In genomic region chr12:121288158-121288848, GRCh38 we compare ENCODE assay signal across 14 cellular contexts. TPM values are rescaled to one million over a fixed set of nuclear protein-coding genes. Genes with fewer than 3 reads are reported as not detected.
A peak's percentile ranks its signal among the peaks of the same experiment; 100 is the strongest.
DNase-seq lines count a peak whose midpoint lies in the region; ATAC-seq, FAIRE-seq and TF ChIP-seq lines count a peak whose summit lies in the region.
"Had no signal": no experiment of that assay in that cellular context is flagged by ENCODE, and none has a peak within 500 bp of the region (broad histone marks: within the 10 kb centered on the region; RNA-seq: fewer than 3 reads in every experiment).

No MANE protein-coding gene starts in this region.

- no peak overlapping the region for H3K14ac ChIP-seq in H9 (ENCODE audit: insufficient read depth, low read length)

- no peak overlapping the region for H3K23ac ChIP-seq in H9 (ENCODE audit: insufficient read length, low read depth, low read length)

- H3K79me2 ChIP-seq in H9 (ENCODE audit: insufficient read depth, low read length), result no peaks in the 10 kb centered on the region
- peaks cover 6% of the 10 kb centered on the region for H3K79me2 ChIP-seq in astrocyte (ENCODE audit: insufficient read depth, low read length)

- no CpG with 5 or more reads among the region's 10 CpGs for WGBS in H9 (ENCODE audit: extremely low coverage, insufficient read length, low lambda C conversion rate)

- H3K4me3 Mint-ChIP-seq in H9, result peak overlapping the region in 1 of 2 experiments; percentile 66; a peak in 2 of 5 replicates
- peak overlapping the region; percentile 54 for H3K4me3 Mint-ChIP-seq in astrocyte (ENCODE audit: unreplicated experiment)
- H3K4me3 Mint-ChIP-seq in neural crest cell, result no peak overlapping the region
- H3K4me3 Mint-ChIP-seq in natural killer cell, result no peak overlapping the region
- H3K4me3 Mint-ChIP-seq: activated CD4-positive, alpha-beta T cell treated with anti-CD3 and anti-CD28 coated beads, Interleukin-2, amount 10 ng/mL, durations not matched to agents 24 days and 14 days had no signal

- no peaks in the 10 kb centered on the region for H3K27me3 ChIP-seq in BLaER1 treated with 17β-estradiol and CSF1 and Interleukin-3, amounts not matched to agents 10 nM and 100 nM
- H3K27me3 ChIP-seq in H9 (ENCODE audit: insufficient read depth, low read length) (no peaks in the 10 kb centered on the region), astrocyte (ENCODE audit: insufficient read depth, low read length) (no peaks in the 10 kb centered on the region), colonic mucosa (no peaks in the 10 kb centered on the region), Peyer's patch (no peaks in the 10 kb centered on the region)
- H3K27me3 ChIP-seq: BE2C had no signal

- H3K4me3 ChIP-seq in BLaER1 treated with 17β-estradiol and CSF1 and Interleukin-3, amounts not matched to agents 10 nM and 100 nM, result peak overlapping the region in 1 of 10 experiments; percentile 23; a peak in 1 of 20 replicates
- H3K4me3 ChIP-seq in astrocyte (ENCODE audit: insufficient read depth, low read depth, low read length) (no peak overlapping the region), colonic mucosa (no peak overlapping the region), Peyer's patch (no peak overlapping the region)

- H3K79me1 ChIP-seq in H9 (ENCODE audit: insufficient read depth, low read depth, low read length, poor library complexity, severe bottlenecking), result peaks cover 4% of the 10 kb centered on the region

- H3K4me1 ChIP-seq in BLaER1 treated with 17β-estradiol and CSF1 and Interleukin-3, amounts not matched to agents 10 nM and 100 nM, result peaks cover 36 to 66% (median 55%) of the 10 kb centered on the region in 10 experiments
- H3K4me1 ChIP-seq in H9 (ENCODE audit: insufficient read depth, low read length) (no peaks in the 10 kb centered on the region; the same call in 1 of the 2 replicates), astrocyte (ENCODE audit: insufficient read depth, low read length) (no peaks in the 10 kb centered on the region), colonic mucosa (no peaks in the 10 kb centered on the region), Peyer's patch (peaks cover 0 to 8% (median 0%) of the 10 kb centered on the region in 4 donors)
- H3K4me1 ChIP-seq: BE2C had no signal

- intact Hi-C loops in colonic mucosa (cut with DNase I) (no loop called here), natural killer cell (cut with micrococcal nuclease) (no loop called here)

- TF ChIP-seq POLR2A in Peyer's patch (IDR thresholded peaks at IDR 0.05), result no peak

- H4K5ac ChIP-seq in H9 (ENCODE audit: insufficient read length, low read depth, low read length), result no peak overlapping the region

- no peak overlapping the region for H2BK5ac ChIP-seq in H9 (ENCODE audit: insufficient read length, low read length)

- no peak for FAIRE-seq in astrocyte (lab: Jason Lieb, UNC)
- FAIRE-seq: G401.6 had no signal

- H2BK12ac ChIP-seq in H9 (ENCODE audit: insufficient read length, low read depth, low read length), result no peak overlapping the region

- no peaks in the 10 kb centered on the region for H3K23me2 ChIP-seq in H9 (ENCODE audit: insufficient read length, low read depth, low read length, poor library complexity, severe bottlenecking)

- peak overlapping the region; percentile 28 to 85 (median 73); a peak in 21 of 22 replicates for H3K4me2 ChIP-seq in BLaER1 treated with 17β-estradiol and CSF1 and Interleukin-3, amounts not matched to agents 10 nM and 100 nM
- H3K4me2 ChIP-seq in H9 (ENCODE audit: insufficient read depth, insufficient read length, low read length) (no peak overlapping the region), astrocyte (ENCODE audit: low read length) (no peak overlapping the region)

- H3K9me3 Mint-ChIP-seq in H9 (no peaks in the 10 kb centered on the region), astrocyte (ENCODE audit: unreplicated experiment) (no peaks in the 10 kb centered on the region), neural crest cell (no peaks in the 10 kb centered on the region), natural killer cell (no peaks in the 10 kb centered on the region)
- H3K9me3 Mint-ChIP-seq: activated CD4-positive, alpha-beta T cell treated with anti-CD3 and anti-CD28 coated beads, Interleukin-2, amount 10 ng/mL, durations not matched to agents 24 days and 14 days had no signal

- no peak overlapping the region for H3T11ph ChIP-seq in H9 (ENCODE audit: low read length)

- no peak overlapping the region for H2BK120ac ChIP-seq in H9 (ENCODE audit: low read depth, low read length, poor library complexity, severe bottlenecking)

- H3K36me3 Mint-ChIP-seq in H9 (ENCODE audit: insufficient read depth in 1 of 3, low read depth in 3 of 3) (peaks cover 7 to 20% (median 12%) of the 10 kb centered on the region in 3 experiments; a peak in 6 of 7 replicates), astrocyte (ENCODE audit: low read depth, unreplicated experiment) (peaks cover 10% of the 10 kb centered on the region), neural crest cell (ENCODE audit: low read depth) (peaks cover 4% of the 10 kb centered on the region), natural killer cell (no peaks in the 10 kb centered on the region)

- peaks cover 12 to 93% (median 71%) of the 10 kb centered on the region in 11 experiments for H3K36me3 ChIP-seq in BLaER1 treated with 17β-estradiol and CSF1 and Interleukin-3, amounts not matched to agents 10 nM and 100 nM
- peaks cover 2% of the 10 kb centered on the region for H3K36me3 ChIP-seq in astrocyte (ENCODE audit: insufficient read depth, low read length)
- no peaks in the 10 kb centered on the region for H3K36me3 ChIP-seq in colonic mucosa
- peaks cover 0 to 17% (median 0%) of the 10 kb centered on the region in 3 donors for H3K36me3 ChIP-seq in Peyer's patch

- DNase-seq in H9, result no peak
- DNase-seq in astrocyte (ENCODE audit: low read depth), result no peak
- no peak for DNase-seq in neural crest cell (ENCODE audit: low read depth, low spot score)
- no peak for DNase-seq in NCI-H774 (lab: John Stamatoyannopoulos, UW)
- no peak for DNase-seq in colonic mucosa
- no peak for DNase-seq in Peyer's patch
- no peak for DNase-seq in natural killer cell
- DNase-seq: activated CD4-positive, alpha-beta T cell treated with anti-CD3 and anti-CD28 coated beads, Interleukin-2, amount 10 ng/mL, durations not matched to agents 24 days and 14 days; BE2C; cortex of kidney; NCI-H1436; NCI-H69 had no signal

- H3K27me3 Mint-ChIP-seq in H9 (ENCODE audit: low read depth) (no peaks in the 10 kb centered on the region), astrocyte (ENCODE audit: low read depth, unreplicated experiment) (no peaks in the 10 kb centered on the region), neural crest cell (ENCODE audit: low read depth) (no peaks in the 10 kb centered on the region), natural killer cell (ENCODE audit: low read depth in 2 of 2) (no peaks in the 10 kb centered on the region)
- H3K27me3 Mint-ChIP-seq: activated CD4-positive, alpha-beta T cell treated with anti-CD3 and anti-CD28 coated beads, Interleukin-2, amount 10 ng/mL, durations not matched to agents 24 days and 14 days had no signal

- peak overlapping the region; percentile 31 to 85 (median 62); a peak in 3 of 7 replicates for H3K27ac Mint-ChIP-seq in H9
- H3K27ac Mint-ChIP-seq in astrocyte (ENCODE audit: unreplicated experiment), result peak overlapping the region; percentile 41
- peak overlapping the region; percentile 75 for H3K27ac Mint-ChIP-seq in neural crest cell (ENCODE audit: unreplicated experiment)
- H3K27ac Mint-ChIP-seq in natural killer cell, result no peak overlapping the region
- H3K27ac Mint-ChIP-seq: activated CD4-positive, alpha-beta T cell treated with anti-CD3 and anti-CD28 coated beads, Interleukin-2, amount 10 ng/mL, durations not matched to agents 24 days and 14 days had no signal

- no peak overlapping the region for H3K18ac ChIP-seq in H9 (ENCODE audit: insufficient read length, low read depth, low read length)

- H3K9me3 ChIP-seq in BLaER1 treated with 17β-estradiol and CSF1 and Interleukin-3, amounts not matched to agents 10 nM and 100 nM (replicated peaks in 1 of 11), result no peaks in the 10 kb centered on the region
- H3K9me3 ChIP-seq in H9 (ENCODE audit: control insufficient read depth, low read depth, low read length) (no peaks in the 10 kb centered on the region), astrocyte (ENCODE audit: insufficient read depth, low read depth, low read length) (no peaks in the 10 kb centered on the region), colonic mucosa (no peaks in the 10 kb centered on the region), Peyer's patch (no peaks in the 10 kb centered on the region)
- H3K9me3 ChIP-seq: BE2C had no signal

- no peak overlapping the region for H3K4ac ChIP-seq in H9 (ENCODE audit: low read depth, low read length)

- no peak for ATAC-seq in natural killer cell

- H3K9ac ChIP-seq in BLaER1 treated with 17β-estradiol and CSF1 and Interleukin-3, amounts not matched to agents 10 nM and 100 nM, result peak overlapping the region in 4 of 11 experiments; percentile 6 to 22 (median 14); a peak in 2 of 22 replicates
- no peak overlapping the region for H3K9ac ChIP-seq in H9 (ENCODE audit: extremely low read depth, insufficient read length, low read length)
- H3K9ac ChIP-seq in astrocyte (ENCODE audit: low read length), result no peak overlapping the region
- no peak overlapping the region for H3K9ac ChIP-seq in colonic mucosa (ENCODE audit: low read depth in 2 of 2, low read length in 2 of 2)

- no peak overlapping the region for H2BK20ac ChIP-seq in H9 (ENCODE audit: low read depth, low read length, poor library complexity, severe bottlenecking)

- H4K91ac ChIP-seq in H9 (ENCODE audit: insufficient read length, low read depth, low read length), result no peak overlapping the region

- peaks cover 13 to 22% of the 10 kb centered on the region in 2 experiments for H3K4me1 Mint-ChIP-seq in H9
- peaks cover 3% of the 10 kb centered on the region for H3K4me1 Mint-ChIP-seq in astrocyte (ENCODE audit: low read depth, unreplicated experiment)
- H3K4me1 Mint-ChIP-seq in neural crest cell, result no peaks in the 10 kb centered on the region
- H3K4me1 Mint-ChIP-seq in natural killer cell, result no peaks in the 10 kb centered on the region

- no peak overlapping the region for H2BK15ac ChIP-seq in H9 (ENCODE audit: low read depth, low read length)

- peak overlapping the region in 3 of 11 experiments; percentile 28 to 40 (median 33); a peak in 5 of 22 replicates for H3K27ac ChIP-seq in BLaER1 treated with 17β-estradiol and CSF1 and Interleukin-3, amounts not matched to agents 10 nM and 100 nM
- H3K27ac ChIP-seq in H9 (ENCODE audit: insufficient read length, low read depth, low read length) (no peak overlapping the region), astrocyte (ENCODE audit: low read depth, low read length) (no peak overlapping the region), colonic mucosa (no peak overlapping the region), Peyer's patch (no peak overlapping the region)

- H3K56ac ChIP-seq in H9 (ENCODE audit: insufficient read length, low read depth, low read length), result no peak overlapping the region

- TF ChIP-seq CTCF in H9 (conservative IDR thresholded peaks at IDR 0.05), result no peak
- TF ChIP-seq CTCF in astrocyte (IDR thresholded peaks at IDR 0.05; ENCODE audit: insufficient read depth, low read depth, low read length), result no peak
- TF ChIP-seq CTCF in neural crest cell (conservative IDR thresholded peaks at IDR 0.05), result no peak
- no peak for TF ChIP-seq CTCF in colonic mucosa (IDR thresholded peaks at IDR 0.05)
- TF ChIP-seq CTCF in Peyer's patch (IDR thresholded peaks at IDR 0.05), result no peak
- no peak for TF ChIP-seq CTCF in natural killer cell (IDR thresholded peaks at IDR 0.05)

- no peak overlapping the region for H2AFZ ChIP-seq in H9 (ENCODE audit: low read length)
- H2AFZ ChIP-seq in astrocyte (ENCODE audit: low read depth, low read length), result no peak overlapping the region

- peaks cover 44 to 100% (median 85%) of the 10 kb centered on the region in 11 experiments; a peak in 21 of 22 replicates for H4K20me1 ChIP-seq in BLaER1 treated with 17β-estradiol and CSF1 and Interleukin-3, amounts not matched to agents 10 nM and 100 nM
- peaks cover 4% of the 10 kb centered on the region for H4K20me1 ChIP-seq in H9 (ENCODE audit: control insufficient read depth, insufficient read depth, insufficient read length)
- H4K20me1 ChIP-seq in astrocyte (ENCODE audit: insufficient read depth, low read length), result peaks cover 50% of the 10 kb centered on the region

- H2AK5ac ChIP-seq in H9 (ENCODE audit: insufficient read length, low read length), result no peak overlapping the region

- H4K8ac ChIP-seq in H9 (replicated peaks; ENCODE audit: insufficient read length, low read depth, low read length), result no peak overlapping the region

RNA-seq across cellular contexts. Expression of gene CAMKK2, which starts 8.2 kb away (rescaled TPM):
- total RNA-seq in H9 (2021) (22.4 and 24.7 TPM in 2 replicates), astrocyte (22.0 and 24.9 TPM in 2 replicates), neural crest cell (40.4 and 43.1 TPM in 2 replicates), colonic mucosa (10 to 100 TPM; 34.3 to 44.0 TPM), Peyer's patch (10 to 100 TPM; 23.1 to 92.4 (median 59.9) TPM), natural killer cell (10 to 100 TPM; 19.6 to 27.4 (median 20.9) TPM)

Comparison
In these comparisons a context has a peak if more than half of its experiments do, and no peak if none do; other contexts are left out.
1. H3K4me2 ChIP-seq: peak in BLaER1 treated with 17β-estradiol and CSF1 and Interleukin-3, amounts not matched to agents 10 nM and 100 nM (11 of 11); none in H9 (single experiment) and astrocyte (single experiment).
2. H3K27ac Mint-ChIP-seq: peak in H9 (3 of 3), astrocyte (single experiment) and neural crest cell (single experiment); none in natural killer cell (0 of 2).